ENCODE assay signal across 20 cellular contexts in genomic region chr22:42891008-42891407, GRCh38. TPM values are rescaled to one million over a fixed set of nuclear protein-coding genes. Genes with fewer than 3 reads are reported as not detected.
DNase-seq lines count a peak whose midpoint lies in the region; ATAC-seq, FAIRE-seq and TF ChIP-seq lines count a peak whose summit lies in the region.
"Had no signal": no experiment of that assay in that cellular context is flagged by ENCODE, and none has a peak within 500 bp of the region (broad histone marks: within the 10 kb centered on the region; RNA-seq: fewer than 3 reads in every experiment).

No MANE protein-coding gene starts in this region.

- POLR2A ChIA-PET in activated B cell treated with CpG ODN at 0.5 μM for 24 hours (lab: Charles Lee): no interaction called here

- H3K27me3 Mint-ChIP-seq in activated B cell treated with CpG ODN at 0.5 μM for 24 hours (no peaks in the 10 kb centered on the region), immature natural killer cell (ENCODE audit: low read depth in 3 of 3) (peaks cover 2 to 7% (median 3%) of the 10 kb centered on the region in 3 donors)
- no peaks in the 10 kb centered on the region for H3K27me3 Mint-ChIP-seq in stimulated activated naive B cell treated with anti-CD40 and anti-IgM and Interleukin-4, amounts not matched to agents 10 μg/mL and 1 μg/mL and 100 μg/mL, for 72 hours
- H3K27me3 Mint-ChIP-seq: CD8-positive, alpha-beta memory T cell had no signal

- intact Hi-C loops in left ventricle myocardium inferior (cut with micrococcal nuclease): no loop called here
- intact Hi-C loops in activated B cell treated with CpG ODN at 0.5 μM for 24 hours (cut with micrococcal nuclease): no loop called here
- intact Hi-C loops in kidney (cut with DNase I): no loop called here

- CTCF ChIA-PET in activated B cell treated with CpG ODN at 0.5 μM for 24 hours (lab: Charles Lee): no interaction called here

- H3K4me3 ChIP-seq in left ventricle myocardium inferior (no peak overlapping the region), right atrium auricular region (no peak overlapping the region), kidney (ENCODE audit: low read length in 2 of 2) (no peak overlapping the region)
- H3K4me3 ChIP-seq: SK-N-MC had no signal

- H3K9me3 Mint-ChIP-seq in activated B cell treated with CpG ODN at 0.5 μM for 24 hours: no peaks in the 10 kb centered on the region
- H3K9me3 Mint-ChIP-seq in immature natural killer cell: no peaks in the 10 kb centered on the region
- no peaks in the 10 kb centered on the region for H3K9me3 Mint-ChIP-seq in stimulated activated naive B cell treated with anti-CD40 and anti-IgM and Interleukin-4, amounts not matched to agents 10 μg/mL and 1 μg/mL and 100 μg/mL, for 72 hours
- H3K9me3 Mint-ChIP-seq: CD8-positive, alpha-beta memory T cell had no signal

- H3K4me1 Mint-ChIP-seq in activated B cell treated with CpG ODN at 0.5 μM for 24 hours (peaks cover 85% of the 10 kb centered on the region), immature natural killer cell (peaks cover 81 to 82% of the 10 kb centered on the region in 2 donors)
- H3K4me1 Mint-ChIP-seq in stimulated activated naive B cell treated with anti-CD40 and anti-IgM and Interleukin-4, amounts not matched to agents 10 μg/mL and 1 μg/mL and 100 μg/mL, for 72 hours: peaks cover 39 to 78% of the 10 kb centered on the region in 2 donors

- H3K4me1 ChIP-seq in left ventricle myocardium inferior (peaks cover 73% of the 10 kb centered on the region), right atrium auricular region (peaks cover 0 to 62% of the 10 kb centered on the region in 2 donors), kidney (ENCODE audit: control insufficient read depth in 1 of 2, insufficient read depth in 1 of 2, low read depth in 1 of 2, low read length in 2 of 2) (peaks cover 5 to 21% of the 10 kb centered on the region in 2 donors)

- no peak overlapping the region for H3K9ac ChIP-seq in kidney (ENCODE audit: low read length in 2 of 2)

- H3K27ac ChIP-seq in left ventricle myocardium inferior (replicated peaks) (peak overlapping the region; percentile 10), right atrium auricular region (no peak overlapping the region), kidney (ENCODE audit: low read depth in 2 of 2, low read length in 2 of 2) (no peak overlapping the region)
- H3K27ac ChIP-seq: SK-N-MC had no signal

- H3K36me3 ChIP-seq in left ventricle myocardium inferior (peaks cover 53% of the 10 kb centered on the region), right atrium auricular region (peaks cover 43% of the 10 kb centered on the region), kidney (ENCODE audit: control insufficient read depth in 1 of 2, insufficient read depth in 2 of 2, low read length in 2 of 2) (peaks cover 12 to 31% of the 10 kb centered on the region in 2 donors)

- no peak for FAIRE-seq in kidney (lab: Jason Lieb, UNC)
- FAIRE-seq: A204.1, D721Med, H54 had no signal

- H3K27me3 ChIP-seq in left ventricle myocardium inferior (ENCODE audit: low read depth) (no peaks in the 10 kb centered on the region), right atrium auricular region (no peaks in the 10 kb centered on the region)

- no peak for ATAC-seq in activated B cell treated with CpG ODN at 0.5 μM for 24 hours (ENCODE audit: low read depth)
- no peak for ATAC-seq in stimulated activated naive B cell treated with anti-CD40 and anti-IgM and Interleukin-4, amounts not matched to agents 10 μg/mL and 1 μg/mL and 100 μg/mL, for 72 hours (replicated peaks)
- no peak for ATAC-seq in GM18511 (IDR thresholded peaks at IDR 0.05; ENCODE audit: unreplicated experiment)

- H3K27ac Mint-ChIP-seq in activated B cell treated with CpG ODN at 0.5 μM for 24 hours: peak overlapping the region; percentile 75
- peak overlapping the region; percentile 7 to 93 (median 63) for H3K27ac Mint-ChIP-seq in immature natural killer cell
- H3K27ac Mint-ChIP-seq in stimulated activated naive B cell treated with anti-CD40 and anti-IgM and Interleukin-4, amounts not matched to agents 10 μg/mL and 1 μg/mL and 100 μg/mL, for 72 hours: peak overlapping the region; percentile 82

- DNase-seq in left ventricle myocardium inferior (no peak), right atrium auricular region (ENCODE audit: low spot score) (no peak), activated B cell treated with CpG ODN at 0.5 μM for 24 hours (no peak), immature natural killer cell (no peak), COR-L47 (lab: John Stamatoyannopoulos, UW) (no peak), kidney (no peak)
- DNase-seq in stimulated activated naive B cell treated with anti-CD40 and anti-IgM and Interleukin-4, amounts not matched to agents 10 μg/mL and 1 μg/mL and 100 μg/mL, for 72 hours: no peak
- DNase-seq: CD8-positive, alpha-beta memory T cell; KBM-7; NCI-H1105 treated with DMSO at 0.1 percent for 48 hours; NCI-H1694; NCI-H2081 treated with DMSO at 0.1 percent for 48 hours; NCI-H510A; NCI-H82; SHP77 had no signal

- no peak for TF ChIP-seq CTCF in left ventricle myocardium inferior (IDR thresholded peaks at IDR 0.05; ENCODE audit: borderline replicate concordance)
- TF ChIP-seq CTCF in right atrium auricular region (IDR thresholded peaks at IDR 0.05): no peak
- TF ChIP-seq CTCF in activated B cell treated with CpG ODN at 0.5 μM for 24 hours (IDR thresholded peaks at IDR 0.05): no peak
- TF ChIP-seq CTCF in kidney (IDR thresholded peaks at IDR 0.05; ENCODE audit: borderline replicate concordance, extremely low read depth, insufficient read depth): no peak

- peaks cover 41% of the 10 kb centered on the region for H3K36me3 Mint-ChIP-seq in activated B cell treated with CpG ODN at 0.5 μM for 24 hours (ENCODE audit: low read depth)
- peaks cover 0 to 14% (median 10%) of the 10 kb centered on the region in 3 donors for H3K36me3 Mint-ChIP-seq in immature natural killer cell
- peaks cover 39 to 51% of the 10 kb centered on the region in 2 donors for H3K36me3 Mint-ChIP-seq in stimulated activated naive B cell treated with anti-CD40 and anti-IgM and Interleukin-4, amounts not matched to agents 10 μg/mL and 1 μg/mL and 100 μg/mL, for 72 hours

- H3K9me3 ChIP-seq in left ventricle myocardium inferior (replicated peaks): no peaks in the 10 kb centered on the region
- H3K9me3 ChIP-seq in right atrium auricular region: no peaks in the 10 kb centered on the region
- no peaks in the 10 kb centered on the region for H3K9me3 ChIP-seq in kidney (ENCODE audit: control insufficient read depth in 1 of 2, low read length in 2 of 2)

- H3K4me3 Mint-ChIP-seq in activated B cell treated with CpG ODN at 0.5 μM for 24 hours (peak overlapping the region; percentile 17), immature natural killer cell (peak overlapping the region; percentile 20 to 44 (median 30))
- peak overlapping the region in 1 of 2 donors; percentile 30 for H3K4me3 Mint-ChIP-seq in stimulated activated naive B cell treated with anti-CD40 and anti-IgM and Interleukin-4, amounts not matched to agents 10 μg/mL and 1 μg/mL and 100 μg/mL, for 72 hours
- H3K4me3 Mint-ChIP-seq: CD8-positive, alpha-beta memory T cell had no signal

RNA-seq across cellular contexts. Expression of gene ARFGAP3, which starts 33.9 kb away (rescaled TPM):
- total RNA-seq in left ventricle myocardium inferior (26.9 TPM), right atrium auricular region (10 to 100 TPM; 27.4 to 29.6 TPM), activated B cell treated with CpG ODN at 0.5 μM for 24 hours (35.2 and 37.3 TPM in 2 replicates), kidney (97.3 TPM)
- polyA plus RNA-seq in immature natural killer cell (10 to 100 TPM; 58.3 to 63.7 (median 60.6) TPM), kidney (ENCODE audit: insufficient read depth, low read depth, low replicate concordance) (29.9 TPM)
